Comparison of ENCODE assay signal across 9 cellular contexts in genomic region chr18:21702602-21703001, GRCh38. TPM values are rescaled to one million over a fixed set of nuclear protein-coding genes. Genes with fewer than 3 reads are reported as not detected.
DNase-seq lines count a peak whose midpoint lies in the region; ATAC-seq and TF ChIP-seq lines count a peak whose summit lies in the region.
"Had no signal": no experiment of that assay in that cellular context is flagged by ENCODE, and none has a peak within 500 bp of the region (broad histone marks: within the 10 kb centered on the region; RNA-seq: fewer than 3 reads in every experiment).

No MANE protein-coding gene starts in this region.

- H4K8ac ChIP-seq in mesenchymal stem cell (ENCODE audit: low read length), result no peak overlapping the region

- H3K79me2 ChIP-seq in HCT116 (ENCODE audit: insufficient read depth, low read length), result peaks cover 28% of the 10 kb centered on the region

- H3K9me2 ChIP-seq in HCT116 (ENCODE audit: insufficient read depth), result no peaks in the 10 kb centered on the region

- no peak for TF ChIP-seq POLR2A in HCT116 (IDR thresholded peaks at IDR 0.05; ENCODE audit: borderline replicate concordance, extremely low read depth, insufficient read depth, insufficient read length)

- H3K27me3 Mint-ChIP-seq in activated T-helper 2 cell treated with anti-CD3 and anti-CD28 coated beads, Interferon-gamma antibody, Interleukin-2, Interleukin-4, amounts not matched to agents 10 μg/mL and 5 μg/mL and 100 μg/mL, durations not matched to agents 14 hours and 24 hours and 36 hours (ENCODE audit: low read depth), result no peaks in the 10 kb centered on the region

- WGBS in mesenchymal stem cell, result 81% methylated on average over 3 of the region's 5 CpGs

- POLR2A ChIA-PET in HCT116 (lab: Charles Lee), result no interaction called here

- no peak overlapping the region for H3K27ac ChIP-seq in BLaER1
- peak overlapping the region; percentile 75; the same call in 1 of the 2 replicates for H3K27ac ChIP-seq in HCT116 (ENCODE audit: low read depth, low read length)
- H3K27ac ChIP-seq in mesenchymal stem cell (ENCODE audit: low read length, poor library complexity, severe bottlenecking), result no peak overlapping the region

- H2BK120ac ChIP-seq in mesenchymal stem cell (ENCODE audit: low read depth, low read length), result no peak overlapping the region

- BruUV-seq in HCT116 (replicated peaks; lab: Mats Ljungman, UMichigan), result no TSS peak

- H3K4me1 ChIP-seq in BLaER1 (peaks cover 25% of the 10 kb centered on the region), HCT116 (ENCODE audit: control insufficient read depth in 1 of 2, insufficient read depth in 2 of 2, low read length in 2 of 2) (peaks cover 11 to 16% of the 10 kb centered on the region in 2 experiments; a peak in 3 of 4 replicates), mesenchymal stem cell (ENCODE audit: control insufficient read depth, insufficient read depth, low read depth, low read length) (peaks cover 6% of the 10 kb centered on the region)

- peak overlapping the region; percentile 80 for H3K4me2 ChIP-seq in BLaER1
- H3K4me2 ChIP-seq in HCT116 (ENCODE audit: low read length), result peak overlapping the region; percentile 99
- no peak overlapping the region for H3K4me2 ChIP-seq in mesenchymal stem cell (ENCODE audit: low read length, poor library complexity, severe bottlenecking)

- H3K4me3 Mint-ChIP-seq in activated T-helper 2 cell treated with anti-CD3 and anti-CD28 coated beads, Interferon-gamma antibody, Interleukin-2, Interleukin-4, amounts not matched to agents 10 μg/mL and 5 μg/mL and 100 μg/mL, durations not matched to agents 14 hours and 24 hours and 36 hours (ENCODE audit: low read depth), result peak overlapping the region; percentile 96

- H3K36me3 ChIP-seq in BLaER1, result peaks cover 46% of the 10 kb centered on the region
- H3K36me3 ChIP-seq in HCT116 (ENCODE audit: control insufficient read depth in 1 of 2, insufficient read depth in 2 of 2, low read length in 2 of 2), result peaks cover 4 to 25% of the 10 kb centered on the region in 2 experiments; a peak in 2 of 4 replicates
- peaks cover 0 to 6% of the 10 kb centered on the region in 2 experiments for H3K36me3 ChIP-seq in mesenchymal stem cell (ENCODE audit: control insufficient read depth in 1 of 2, insufficient read depth in 2 of 2, low read depth in 1 of 2, low read length in 2 of 2)

- no peak overlapping the region for H2AK5ac ChIP-seq in mesenchymal stem cell (ENCODE audit: low read length, severe bottlenecking)

- no peaks in the 10 kb centered on the region for H3K27me3 ChIP-seq in BLaER1
- H3K27me3 ChIP-seq in HCT116 (ENCODE audit: insufficient read depth, low read length), result no peaks in the 10 kb centered on the region
- H3K27me3 ChIP-seq in mesenchymal stem cell (ENCODE audit: control insufficient read depth in 1 of 2, insufficient read depth in 1 of 2, low read length in 2 of 2), result no peaks in the 10 kb centered on the region

- ATAC-seq in HCT116 (no peak), esophagus mucosa (no peak)
- ATAC-seq: right cardiac atrium had no signal

- H2AFZ ChIP-seq in HCT116 (ENCODE audit: low read depth, low read length, poor library complexity, severe bottlenecking), result no peak overlapping the region
- H2AFZ ChIP-seq in mesenchymal stem cell (ENCODE audit: low read depth, low read length), result no peak overlapping the region

- no peaks in the 10 kb centered on the region for H3K9me3 Mint-ChIP-seq in activated T-helper 2 cell treated with anti-CD3 and anti-CD28 coated beads, Interferon-gamma antibody, Interleukin-2, Interleukin-4, amounts not matched to agents 10 μg/mL and 5 μg/mL and 100 μg/mL, durations not matched to agents 14 hours and 24 hours and 36 hours

- H3K4ac ChIP-seq in mesenchymal stem cell (ENCODE audit: low read depth in 1 of 2, low read length in 2 of 2), result no peak overlapping the region

- H4K20me1 ChIP-seq in BLaER1 (no peaks in the 10 kb centered on the region), HCT116 (ENCODE audit: insufficient read depth) (no peaks in the 10 kb centered on the region)

- H3K23ac ChIP-seq in mesenchymal stem cell (ENCODE audit: low read length in 2 of 2), result no peak overlapping the region

- peaks cover 7% of the 10 kb centered on the region; the same call in 1 of the 2 replicates for H3K9me3 ChIP-seq in BLaER1
- H3K9me3 ChIP-seq in HCT116 (ENCODE audit: control insufficient read depth in 1 of 2, insufficient read depth in 1 of 2, low read depth in 1 of 2, low read length in 2 of 2), result no peaks in the 10 kb centered on the region
- no peaks in the 10 kb centered on the region for H3K9me3 ChIP-seq in mesenchymal stem cell (ENCODE audit: control insufficient read depth, low read length)

- H3K14ac ChIP-seq in mesenchymal stem cell (ENCODE audit: low read length in 2 of 2), result no peak overlapping the region

- H3K36me3 Mint-ChIP-seq in activated T-helper 2 cell treated with anti-CD3 and anti-CD28 coated beads, Interferon-gamma antibody, Interleukin-2, Interleukin-4, amounts not matched to agents 10 μg/mL and 5 μg/mL and 100 μg/mL, durations not matched to agents 14 hours and 24 hours and 36 hours (ENCODE audit: low read depth), result peaks cover 39% of the 10 kb centered on the region

- no peak overlapping the region for H4K91ac ChIP-seq in mesenchymal stem cell (ENCODE audit: low read length)

- no peak for DNase-seq in HCT116 (ENCODE audit: low read depth, low spot score)
- DNase-seq in activated T-helper 2 cell treated with anti-CD3 and anti-CD28 coated beads, Interferon-gamma antibody, Interleukin-2, Interleukin-4, amounts not matched to agents 10 μg/mL and 5 μg/mL and 100 μg/mL, durations not matched to agents 14 hours and 24 hours and 36 hours (ENCODE audit: low spot score), result no peak
- peak; percentile 9 for DNase-seq in mesenchymal stem cell
- DNase-seq in activated effector memory CD4-positive, alpha-beta T cell treated with anti-CD3 and anti-CD28 coated beads, Interleukin-2, amount 50 U/mL, for 16 hours, result no peak
- no peak for DNase-seq in stimulated activated CD8-positive, alpha-beta memory T cell treated with anti-CD3 and anti-CD28 coated beads, Interleukin-4, amount 100 ng/mL, for 48 hours
- DNase-seq in pons (ENCODE audit: low spot score), result no peak

- intact Hi-C loops in HCT116 (cut with micrococcal nuclease), result loop anchor here (5.0 kb wide), 2 partner anchors 40 to 70 kb away; partner anchors contain the start of gene MIB1
- intact Hi-C loops in activated T-helper 2 cell treated with anti-CD3 and anti-CD28 coated beads, Interferon-gamma antibody, Interleukin-2, Interleukin-4, amounts not matched to agents 10 μg/mL and 5 μg/mL and 100 μg/mL, durations not matched to agents 14 hours and 24 hours and 36 hours (cut with micrococcal nuclease), result loop anchor here (2.0 kb wide), 1 partner anchor 20 kb away; no protein-coding TSS in a partner anchor

- no peak overlapping the region for H3K27ac Mint-ChIP-seq in activated T-helper 2 cell treated with anti-CD3 and anti-CD28 coated beads, Interferon-gamma antibody, Interleukin-2, Interleukin-4, amounts not matched to agents 10 μg/mL and 5 μg/mL and 100 μg/mL, durations not matched to agents 14 hours and 24 hours and 36 hours

- H2BK5ac ChIP-seq in mesenchymal stem cell (ENCODE audit: low read depth, low read length, poor library complexity, severe bottlenecking), result no peak overlapping the region

- CTCF ChIA-PET in HCT116 (lab: Charles Lee), result no interaction called here

- H3K4me3 ChIP-seq in BLaER1 (peak overlapping the region; percentile 94; the same call in 1 of the 2 replicates), HCT116 (replicated peaks in 1 of 2; ENCODE audit: low read depth in 1 of 2, low read length in 2 of 2) (peak overlapping the region in 1 of 2 experiments; percentile 92; a peak in 2 of 4 replicates), mesenchymal stem cell (ENCODE audit: insufficient read depth in 1 of 2, low read depth in 1 of 2, low read length in 2 of 2) (peak overlapping the region in 1 of 2 experiments; percentile 88)

- no peak overlapping the region for H2BK12ac ChIP-seq in mesenchymal stem cell (ENCODE audit: low read length in 2 of 2)

- H3K4me1 Mint-ChIP-seq in activated T-helper 2 cell treated with anti-CD3 and anti-CD28 coated beads, Interferon-gamma antibody, Interleukin-2, Interleukin-4, amounts not matched to agents 10 μg/mL and 5 μg/mL and 100 μg/mL, durations not matched to agents 14 hours and 24 hours and 36 hours (ENCODE audit: low read depth), result peaks cover 15% of the 10 kb centered on the region

- TF ChIP-seq RAD21 in HCT116 (IDR thresholded peaks at IDR 0.05; ENCODE audit: low read depth), result no peak

- no peak overlapping the region for H3K18ac ChIP-seq in mesenchymal stem cell (ENCODE audit: low read depth in 1 of 2, low read length in 2 of 2)

- RAD21 ChIA-PET in HCT116 (lab: Charles Lee; ENCODE audit: low non-redundant PET in 1 of 2, low total read pairs in 2 of 2, uncharacterized antibody in 2 of 2, unreplicated experiment in 2 of 2), result no interaction called here

- no peaks in the 10 kb centered on the region for H3K79me1 ChIP-seq in mesenchymal stem cell (replicated peaks; ENCODE audit: low read length, poor library complexity, severe bottlenecking)

- no peak for TF ChIP-seq CTCF in HCT116 (IDR thresholded peaks at IDR 0.05 in 2 of 3, conservative IDR thresholded peaks at IDR 0.05 in 1 of 3; ENCODE audit: borderline replicate concordance in 1 of 3, insufficient read depth in 1 of 3, low read depth in 2 of 3, low read length in 2 of 3)

- H3K9ac ChIP-seq in BLaER1, result no peak overlapping the region
- peak overlapping the region; percentile 82 for H3K9ac ChIP-seq in HCT116 (ENCODE audit: low read length)
- no peak overlapping the region for H3K9ac ChIP-seq in mesenchymal stem cell (ENCODE audit: low read length)

- H2BK15ac ChIP-seq in mesenchymal stem cell (ENCODE audit: low read depth, poor library complexity, severe bottlenecking), result no peak overlapping the region

TF ChIP-seq in HCT116, 20 proteins besides CTCF, POLR2A, EP300 and RAD21 (continues in another document):
- TF ChIP-seq ZNF274 (IDR thresholded peaks at IDR 0.05; ENCODE audit: low read depth, low read length) (no peak), SP1 (IDR thresholded peaks at IDR 0.05; ENCODE audit: low read depth) (no peak), SIN3A (IDR thresholded peaks at IDR 0.05; ENCODE audit: low read depth) (no peak)

RNA-seq across cellular contexts. Expression of gene ABHD3, which starts 2.0 kb away (rescaled TPM):
- total RNA-seq in HCT116 (2021; ENCODE audit: unreplicated experiment) (29.9 TPM), esophagus mucosa (12.9 TPM)
- polyA plus RNA-seq in HCT116 (2012), result 20.5 and 26.1 TPM in 2 replicates
- total RNA-seq in activated T-helper 2 cell treated with anti-CD3 and anti-CD28 coated beads, Interferon-gamma antibody, Interleukin-2, Interleukin-4, amounts not matched to agents 10 μg/mL and 5 μg/mL and 100 μg/mL, durations not matched to agents 14 hours and 24 hours and 36 hours, result 29.6 and 31.2 TPM in 2 replicates
- 7.3 TPM for polyA plus RNA-seq in mesenchymal stem cell (2013, experiment 1 of 2)
- 8.5 TPM for polyA plus RNA-seq in mesenchymal stem cell (2013, experiment 2 of 2)

RNA-seq across cellular contexts. Expression of gene MIB1, which starts 38.0 kb away (rescaled TPM):
- total RNA-seq in HCT116 (2021; ENCODE audit: unreplicated experiment), result 56.1 TPM
- polyA plus RNA-seq in HCT116 (2012), result 21.8 and 22.8 TPM in 2 replicates
- total RNA-seq in activated T-helper 2 cell treated with anti-CD3 and anti-CD28 coated beads, Interferon-gamma antibody, Interleukin-2, Interleukin-4, amounts not matched to agents 10 μg/mL and 5 μg/mL and 100 μg/mL, durations not matched to agents 14 hours and 24 hours and 36 hours, result 45.0 and 45.7 TPM in 2 replicates
- polyA plus RNA-seq in mesenchymal stem cell (2013, experiment 1 of 2), result 13.8 TPM
- 14.4 TPM for polyA plus RNA-seq in mesenchymal stem cell (2013, experiment 2 of 2)
- total RNA-seq in esophagus mucosa, result 23.8 TPM
